Comparison of ENCODE assay signal across 25 cellular contexts in the genomic region with DNA sequence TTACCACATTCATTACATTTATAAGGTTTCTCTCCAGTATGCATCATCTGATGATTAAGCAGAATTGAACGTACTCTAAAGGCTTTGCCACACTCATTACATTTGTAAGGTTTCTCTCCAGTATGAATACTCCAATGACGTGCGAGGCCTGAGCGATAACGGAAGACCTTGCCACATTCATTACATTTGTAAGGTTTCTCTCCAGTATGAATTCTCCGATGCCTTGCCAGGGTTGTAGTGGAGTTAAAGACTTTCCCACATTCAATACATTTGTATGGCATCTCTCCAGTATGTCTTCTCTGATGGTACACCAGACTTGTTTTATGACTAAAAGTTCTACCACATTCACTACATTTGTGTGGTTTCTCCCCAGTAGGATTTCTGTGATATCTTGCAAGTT.
"Had no signal": no experiment of that assay in that cellular context is flagged by ENCODE, and none has a peak within 500 bp of the region (broad histone marks: within the 10 kb centered on the region; RNA-seq: fewer than 3 reads in every experiment).

No MANE protein-coding gene starts in this region.

- ATAC-seq: sciatic nerve; stimulated activated memory B cell treated with anti-CD40 and anti-IgM and Interleukin-4, amounts not matched to agents 10 μg/mL and 1 μg/mL and 100 μg/mL, for 72 hours; upper lobe of right lung had no signal

- H3K27ac ChIP-seq: epithelial cell of prostate, esophagus squamous epithelium, left ventricle myocardium inferior, ovary, skin epidermis, stomach, suprapubic skin, tibial artery, upper lobe of right lung, VCaP had no signal

- H3K27me3 Mint-ChIP-seq: activated naive CD8-positive, alpha-beta T cell treated with anti-CD3 and anti-CD28 coated beads, Interleukin-2, amount 10 ng/mL, durations not matched to agents 7 days and 5 days; dendritic cell treated with granulocyte-macrophage colony-stimulating factor and Interleukin-4, amounts not matched to agents 40 ng/mL and 50 ng/mL, for 4 days; naive B cell; progenitor cell of endocrine pancreas; stimulated activated memory B cell treated with anti-CD40 and anti-IgM and Interleukin-4, amounts not matched to agents 10 μg/mL and 1 μg/mL and 100 μg/mL, for 72 hours had no signal

- H3K27me3 ChIP-seq: esophagus squamous epithelium, ovary, stomach, suprapubic skin, tibial artery, upper lobe of right lung had no signal

- H3K4me3 ChIP-seq: esophagus squamous epithelium, left ventricle myocardium inferior, ovary, skin epidermis, stomach, suprapubic skin, tibial artery, upper lobe of right lung had no signal

- H3K4me3 Mint-ChIP-seq: activated naive CD4-positive, alpha-beta T cell treated with anti-CD3 and anti-CD28 coated beads for 36 hours; activated naive CD8-positive, alpha-beta T cell treated with anti-CD3 and anti-CD28 coated beads, Interleukin-2, amount 10 ng/mL, durations not matched to agents 7 days and 5 days; dendritic cell treated with granulocyte-macrophage colony-stimulating factor and Interleukin-4, amounts not matched to agents 40 ng/mL and 50 ng/mL, for 4 days; naive B cell; nephron progenitor cell; stimulated activated memory B cell treated with anti-CD40 and anti-IgM and Interleukin-4, amounts not matched to agents 10 μg/mL and 1 μg/mL and 100 μg/mL, for 72 hours had no signal

- H3K36me3 ChIP-seq: ovary had no signal

- H3K4me1 Mint-ChIP-seq: activated naive CD8-positive, alpha-beta T cell treated with anti-CD3 and anti-CD28 coated beads, Interleukin-2, amount 10 ng/mL, durations not matched to agents 7 days and 5 days; naive B cell; nephron progenitor cell; stimulated activated memory B cell treated with anti-CD40 and anti-IgM and Interleukin-4, amounts not matched to agents 10 μg/mL and 1 μg/mL and 100 μg/mL, for 72 hours had no signal

- DNase-seq: activated CD4-positive, alpha-beta T cell treated with anti-CD3 and anti-CD28 coated beads for 4 hours; activated CD4-positive, alpha-beta T cell treated with anti-CD3 and anti-CD28 coated beads, Interleukin-2, amount 50 U/mL, for 4 hours; activated effector memory CD4-positive, alpha-beta T cell treated with Interleukin-2 at 50 U/mL for 16 hours; activated naive CD4-positive, alpha-beta T cell treated with anti-CD3 and anti-CD28 coated beads for 36 hours; activated naive CD8-positive, alpha-beta T cell treated with anti-CD3 and anti-CD28 coated beads, Interleukin-2, amount 10 ng/mL, durations not matched to agents 7 days and 5 days; amniotic stem cell; central memory CD4-positive, alpha-beta T cell; esophagus squamous epithelium; foreskin melanocyte; left ventricle myocardium inferior; naive B cell; nephron progenitor cell; ovary; stimulated activated CD4-positive, alpha-beta T cell treated with anti-CD3 and anti-CD28 coated beads, Interleukin-4, amount 100 ng/mL, for 24 hours; stomach; tibial artery; upper lobe of right lung had no signal

- H3K4me1 ChIP-seq: esophagus squamous epithelium, left ventricle myocardium inferior, stomach, suprapubic skin, tibial artery, upper lobe of right lung had no signal

- H3K27ac Mint-ChIP-seq: activated naive CD4-positive, alpha-beta T cell treated with anti-CD3 and anti-CD28 coated beads for 36 hours; activated naive CD8-positive, alpha-beta T cell treated with anti-CD3 and anti-CD28 coated beads, Interleukin-2, amount 10 ng/mL, durations not matched to agents 7 days and 5 days; dendritic cell treated with granulocyte-macrophage colony-stimulating factor and Interleukin-4, amounts not matched to agents 40 ng/mL and 50 ng/mL, for 4 days; naive B cell; nephron progenitor cell; progenitor cell of endocrine pancreas; stimulated activated memory B cell treated with anti-CD40 and anti-IgM and Interleukin-4, amounts not matched to agents 10 μg/mL and 1 μg/mL and 100 μg/mL, for 72 hours had no signal
